ENCODE assay signal across 22 cellular contexts in the genomic region with DNA sequence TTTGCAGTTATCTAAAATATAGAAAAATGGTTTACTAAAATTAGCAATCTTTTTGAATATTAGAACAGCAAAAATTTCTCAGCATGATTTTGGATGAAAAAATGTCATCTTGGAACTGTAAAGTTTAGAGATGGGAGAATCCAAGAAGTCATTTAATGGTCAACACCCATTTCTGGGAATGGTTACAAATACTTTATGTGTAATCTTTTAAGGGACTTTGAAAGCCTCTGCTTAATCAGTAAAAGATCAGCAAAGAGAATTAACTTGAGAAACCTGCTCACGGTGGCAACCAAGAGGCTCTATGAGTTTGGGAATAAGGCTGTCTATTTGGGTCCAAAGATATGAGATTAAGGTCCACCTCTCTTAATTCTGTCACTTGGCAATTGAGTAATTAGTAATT. TPM values are rescaled to one million over a fixed set of nuclear protein-coding genes. Genes with fewer than 3 reads are reported as not detected.
DNase-seq lines count a peak whose midpoint lies in the region; ATAC-seq, FAIRE-seq and TF ChIP-seq lines count a peak whose summit lies in the region.
"Had no signal": no experiment of that assay in that cellular context is flagged by ENCODE, and none has a peak within 500 bp of the region (broad histone marks: within the 10 kb centered on the region; RNA-seq: fewer than 3 reads in every experiment).

No MANE protein-coding gene starts in this region.

- POLR2A ChIA-PET in HepG2 (lab: Yijun Ruan, JAX): no interaction called here

- no TSS peak for BruUV-seq in HepG2 (replicated peaks; lab: Mats Ljungman, UMichigan)

- no peak overlapping the region for H2AFZ ChIP-seq in HepG2 (ENCODE audit: low read length)

- no peak overlapping the region for H3K4me2 ChIP-seq in HepG2 (ENCODE audit: low read depth, low read length)
- H3K4me2 ChIP-seq: A549, BLaER1 had no signal

- H3K9me3 ChIP-seq in liver (ENCODE audit: control insufficient read depth in 4 of 4, low read length in 3 of 4) (no peaks in the 10 kb centered on the region), HepG2 (ENCODE audit: low read length) (no peaks in the 10 kb centered on the region)
- H3K9me3 ChIP-seq: A549, BLaER1 had no signal

- TF ChIP-seq EP300 in HepG2 (IDR thresholded peaks at IDR 0.05; ENCODE audit: low read depth in 2 of 2, low read length in 2 of 2): no peak
- no peak for TF ChIP-seq EP300 in HepG2 (CRISPR knock-in tag; IDR thresholded peaks at IDR 0.05; ENCODE audit: borderline replicate concordance)

- no peaks in the 10 kb centered on the region for H3K79me2 ChIP-seq in HepG2 (ENCODE audit: insufficient read depth, low read length)

- no peaks in the 10 kb centered on the region for H4K20me1 ChIP-seq in HepG2 (ENCODE audit: insufficient read depth, low read length)
- H4K20me1 ChIP-seq: BLaER1 had no signal

- TF ChIP-seq POLR2A in HepG2 (IDR thresholded peaks at IDR 0.05; ENCODE audit: insufficient read depth in 1 of 2, low read depth in 2 of 2, low read length in 2 of 2): no peak

- H3K9ac ChIP-seq in liver (ENCODE audit: low read depth in 1 of 2, low read length in 2 of 2): no peak overlapping the region
- no peak overlapping the region for H3K9ac ChIP-seq in HepG2 (ENCODE audit: insufficient read depth, low read depth, low read length)
- H3K9ac ChIP-seq: BLaER1 had no signal

- WGBS in liver: 36% methylated on average over 1 of the region's 1 CpG
- WGBS in HepG2 (ENCODE audit: low lambda C conversion rate): 33% methylated on average over 1 of the region's 1 CpG

- H3K4me1 ChIP-seq in liver (ENCODE audit: control insufficient read depth in 4 of 4, insufficient read depth in 4 of 4, low read length in 3 of 4) (peaks cover 14 to 41% (median 24%) of the 10 kb centered on the region in 4 donors), HepG2 (ENCODE audit: insufficient read depth, low read length) (peaks cover 32% of the 10 kb centered on the region)
- H3K4me1 ChIP-seq: BLaER1 had no signal

- H3K27ac ChIP-seq in liver (ENCODE audit: low read depth in 1 of 2, low read length in 2 of 2): peak overlapping the region in 1 of 2 donors; percentile 19
- H3K27ac ChIP-seq in HepG2 (ENCODE audit: extremely low read length, insufficient read depth, low read length): no peak overlapping the region
- H3K27ac ChIP-seq: 22Rv1, A549, BLaER1 had no signal

- intact Hi-C loops in HepG2 (cut with micrococcal nuclease; ENCODE audit: unreplicated experiment): no loop called here

- ATAC-seq in HepG2: no peak
- ATAC-seq in GM18907 (IDR thresholded peaks at IDR 0.05; ENCODE audit: unreplicated experiment): no peak
- no peak for ATAC-seq in GM21825 (IDR thresholded peaks at IDR 0.05; ENCODE audit: unreplicated experiment)
- ATAC-seq: A549 had no signal

- peaks cover 0 to 1% (median 0%) of the 10 kb centered on the region in 4 donors for H3K36me3 ChIP-seq in liver (ENCODE audit: control insufficient read depth in 4 of 4, insufficient read depth in 3 of 4, low read depth in 1 of 4, low read length in 3 of 4)
- peaks cover 3 to 10% of the 10 kb centered on the region in 2 experiments; a peak in 3 of 5 replicates for H3K36me3 ChIP-seq in HepG2 (replicated peaks in 1 of 2; ENCODE audit: control insufficient read depth in 1 of 2, insufficient read depth in 2 of 2, low read length in 2 of 2)

- TF ChIP-seq RAD21 in liver (IDR thresholded peaks at IDR 0.05): no peak
- no peak for TF ChIP-seq RAD21 in HepG2 (CRISPR knock-in tag; IDR thresholded peaks at IDR 0.05)

- DNase-seq in HepG2 (ENCODE audit: low spot score): no peak
- peak; percentile 16 for DNase-seq in kidney tubule cell (ENCODE audit: low spot score)
- peak; percentile 76 for DNase-seq in renal cortical epithelial cell (ENCODE audit: low read depth)
- no peak for DNase-seq in urothelium cell line (ENCODE audit: low spot score)
- DNase-seq: CD4-positive, alpha-beta memory T cell; DMS153; DMS79; GDM1; H9 had no signal

- TF ChIP-seq CTCF in liver (IDR thresholded peaks at IDR 0.05; ENCODE audit: low read depth, low read length, missing input control) (no peak), HepG2 (CRISPR knock-in tag; IDR thresholded peaks at IDR 0.05) (no peak)

- CTCF ChIA-PET in HepG2 (lab: Yijun Ruan, JAX; ENCODE audit: low intra/inter-chr PET ratio, low total read pairs): no interaction called here

- no peak for FAIRE-seq in HepG2 (lab: Jason Lieb, UNC)
- FAIRE-seq in urothelium cell line (lab: Jason Lieb, UNC): no peak
- FAIRE-seq: A549, GM12892, GM18507, H1 had no signal

- H3K4me3 ChIP-seq in liver (ENCODE audit: low read depth in 1 of 3, low read length in 3 of 3) (no peak overlapping the region), HepG2 (replicated peaks in 1 of 3; ENCODE audit: insufficient read depth in 1 of 3, low read depth in 2 of 3, low read length in 3 of 3) (no peak overlapping the region)
- H3K4me3 ChIP-seq: A549, BLaER1 had no signal

- in situ Hi-C loops in HepG2 (cut with HindIII; ENCODE audit: extremely low pct_ligation_motif_present, low pct_unique_long_range_greater_than_20kb): no loop called here

- H3K27me3 ChIP-seq in liver (ENCODE audit: control insufficient read depth in 4 of 4, insufficient read depth in 4 of 4, low read length in 3 of 4) (no peaks in the 10 kb centered on the region), HepG2 (ENCODE audit: control insufficient read depth in 1 of 2, insufficient read depth in 2 of 2, low read length in 2 of 2) (no peaks in the 10 kb centered on the region)
- H3K27me3 ChIP-seq: BLaER1 had no signal

RNA-seq across cellular contexts. Expression of a gene that starts 13.0 kb away (rescaled TPM):
- total RNA-seq in liver: 1 to 10 TPM; 3.1 to 6.2 TPM
- 1 to 10 TPM in 1 of 2 donors, under 1 TPM in 1; 0.81 to 1.8 TPM for polyA plus RNA-seq in liver
- total RNA-seq in HepG2 (2016; rRNA removed; fragmentation: Illumina TruSeq; extraction: Trizol): 1.8 and 3.3 TPM in 2 replicates
- total RNA-seq in HepG2 (2016; cell fraction: cytosol; rRNA removed; fragmentation: Illumina TruSeq; extraction: Trizol; ENCODE audit: low read depth): 0.61 and 0.79 TPM in 2 replicates
- 1.5 and 3.2 TPM in 2 replicates for total RNA-seq in HepG2 (2016; cell fraction: insoluble cytoplasmic fraction; rRNA removed; fragmentation: Illumina TruSeq; extraction: Trizol)
- 1.5 and 1.9 TPM in 2 replicates for total RNA-seq in HepG2 (2016; cell fraction: membrane; rRNA removed; fragmentation: Illumina TruSeq; extraction: Trizol)
- 8.0 and 8.4 TPM in 2 replicates for total RNA-seq in HepG2 (2016; cell fraction: nucleus; rRNA removed; fragmentation: Illumina TruSeq; extraction: Trizol)
- 9.1 and 10.8 TPM in 2 replicates for polyA plus RNA-seq in HepG2 (2011; rRNA removed)
- 1.9 and 3.1 TPM in 2 replicates for polyA plus RNA-seq in HepG2 (2011; cell fraction: cytosol; rRNA removed)
- 21.6 and 21.8 TPM in 2 replicates for polyA plus RNA-seq in HepG2 (2011; cell fraction: nucleus; rRNA removed)
- polyA plus RNA-seq in HepG2 (2012): 4.9 and 5.2 TPM in 2 replicates
- 0.72 and 0.79 TPM in 2 replicates for polyA plus RNA-seq in HepG2 (2016; cell fraction: cytosol; fragmentation: Illumina TruSeq; extraction: Trizol; ENCODE audit: low read depth)
- 2.0 and 3.0 TPM in 2 replicates for polyA plus RNA-seq in HepG2 (2016; cell fraction: insoluble cytoplasmic fraction; fragmentation: Illumina TruSeq; extraction: Trizol; ENCODE audit: low read depth)
- polyA plus RNA-seq in HepG2 (2016; cell fraction: membrane; fragmentation: Illumina TruSeq; extraction: Trizol; ENCODE audit: low read depth): 1.2 and 1.8 TPM in 2 replicates
- polyA plus RNA-seq in HepG2 (2016; cell fraction: nucleus; fragmentation: Illumina TruSeq; extraction: Trizol; ENCODE audit: insufficient read depth, low read depth): 23.2 and 24.2 TPM in 2 replicates
- polyA minus RNA-seq in HepG2 (2011; rRNA and poly(A)+ RNA removed; ENCODE audit: low replicate concordance): 2.5 and 3.3 TPM in 2 replicates
- polyA minus RNA-seq in HepG2 (2011; cell fraction: cytosol; rRNA and poly(A)+ RNA removed): 0.59 TPM in 1 of 2 replicates, not detected in the other
- polyA minus RNA-seq in HepG2 (2011; cell fraction: nucleus; rRNA and poly(A)+ RNA removed): 29.5 and 30.0 TPM in 2 replicates
- 3.1 TPM in 1 of 2 replicates, not detected in the other for total RNA-seq in renal cortical epithelial cell
- polyA plus RNA-seq: CD14-positive monocyte had no signal

RNA-seq across cellular contexts. Expression of a gene that starts 22.2 kb away (rescaled TPM):
- 10 to 100 TPM; 15.6 to 48.5 TPM for total RNA-seq in liver
- polyA plus RNA-seq in liver: 10 to 100 TPM; 27.5 to 35.8 TPM
- 19.7 and 27.7 TPM in 2 replicates for total RNA-seq in HepG2 (2016; rRNA removed; fragmentation: Illumina TruSeq; extraction: Trizol)
- 1.8 and 2.6 TPM in 2 replicates for total RNA-seq in HepG2 (2016; cell fraction: cytosol; rRNA removed; fragmentation: Illumina TruSeq; extraction: Trizol; ENCODE audit: low read depth)
- total RNA-seq in HepG2 (2016; cell fraction: insoluble cytoplasmic fraction; rRNA removed; fragmentation: Illumina TruSeq; extraction: Trizol): 20.6 and 25.9 TPM in 2 replicates
- 4.3 and 5.1 TPM in 2 replicates for total RNA-seq in HepG2 (2016; cell fraction: membrane; rRNA removed; fragmentation: Illumina TruSeq; extraction: Trizol)
- total RNA-seq in HepG2 (2016; cell fraction: nucleus; rRNA removed; fragmentation: Illumina TruSeq; extraction: Trizol): 11.1 and 14.0 TPM in 2 replicates
- polyA plus RNA-seq in HepG2 (2011; rRNA removed): 8.9 and 12.8 TPM in 2 replicates
- 10.2 and 15.5 TPM in 2 replicates for polyA plus RNA-seq in HepG2 (2011; cell fraction: cytosol; rRNA removed)
- polyA plus RNA-seq in HepG2 (2011; cell fraction: nucleus; rRNA removed): 8.4 and 8.6 TPM in 2 replicates
- polyA plus RNA-seq in HepG2 (2012): 18.2 and 29.1 TPM in 2 replicates
- 1.9 and 2.0 TPM in 2 replicates for polyA plus RNA-seq in HepG2 (2016; cell fraction: cytosol; fragmentation: Illumina TruSeq; extraction: Trizol; ENCODE audit: low read depth)
- polyA plus RNA-seq in HepG2 (2016; cell fraction: insoluble cytoplasmic fraction; fragmentation: Illumina TruSeq; extraction: Trizol; ENCODE audit: low read depth): 26.5 and 27.8 TPM in 2 replicates
- polyA plus RNA-seq in HepG2 (2016; cell fraction: membrane; fragmentation: Illumina TruSeq; extraction: Trizol; ENCODE audit: low read depth): 3.6 and 3.9 TPM in 2 replicates
- 12.7 and 13.2 TPM in 2 replicates for polyA plus RNA-seq in HepG2 (2016; cell fraction: nucleus; fragmentation: Illumina TruSeq; extraction: Trizol; ENCODE audit: insufficient read depth, low read depth)
- 5.4 and 8.6 TPM in 2 replicates for polyA minus RNA-seq in HepG2 (2011; rRNA and poly(A)+ RNA removed; ENCODE audit: low replicate concordance)
- 10.2 and 11.8 TPM in 2 replicates for polyA minus RNA-seq in HepG2 (2011; cell fraction: cytosol; rRNA and poly(A)+ RNA removed)
- 12.7 and 13.4 TPM in 2 replicates for polyA minus RNA-seq in HepG2 (2011; cell fraction: nucleus; rRNA and poly(A)+ RNA removed)
- 15.1 and 33.6 TPM in 2 replicates for total RNA-seq in renal cortical epithelial cell

RNA-seq across cellular contexts. Expression of a gene that starts 45.6 kb away (rescaled TPM):
- total RNA-seq in liver (1 to 10 TPM in 1 of 2 donors, not detected in 1; 1.3 TPM), HepG2 (2016; rRNA removed; fragmentation: Illumina TruSeq; extraction: Trizol) (0.22 TPM in 1 of 2 replicates, not detected in the other), renal cortical epithelial cell (not detected in 2 replicates)
- polyA plus RNA-seq in liver (under 1 TPM in 1 of 2 donors, not detected in 1; 0.01 TPM), HepG2 (2011; rRNA removed) (0.13 and 0.24 TPM in 2 replicates)
- not detected in 2 replicates for total RNA-seq in HepG2 (2016; cell fraction: cytosol; rRNA removed; fragmentation: Illumina TruSeq; extraction: Trizol; ENCODE audit: low read depth)
- 0.17 TPM in 1 of 2 replicates, not detected in the other for total RNA-seq in HepG2 (2016; cell fraction: insoluble cytoplasmic fraction; rRNA removed; fragmentation: Illumina TruSeq; extraction: Trizol)
- total RNA-seq in HepG2 (2016; cell fraction: membrane; rRNA removed; fragmentation: Illumina TruSeq; extraction: Trizol): not detected in 2 replicates
- total RNA-seq in HepG2 (2016; cell fraction: nucleus; rRNA removed; fragmentation: Illumina TruSeq; extraction: Trizol): 0.34 TPM in 1 of 2 replicates, not detected in the other
- 0.13 TPM in 1 of 2 replicates, not detected in the other for polyA plus RNA-seq in HepG2 (2011; cell fraction: cytosol; rRNA removed)
- polyA plus RNA-seq in HepG2 (2011; cell fraction: nucleus; rRNA removed): 0.79 and 0.92 TPM in 2 replicates
- 0.13 and 0.15 TPM in 2 replicates for polyA plus RNA-seq in HepG2 (2012)
- not detected in 2 replicates for polyA plus RNA-seq in HepG2 (2016; cell fraction: cytosol; fragmentation: Illumina TruSeq; extraction: Trizol; ENCODE audit: low read depth)
- not detected in 2 replicates for polyA plus RNA-seq in HepG2 (2016; cell fraction: insoluble cytoplasmic fraction; fragmentation: Illumina TruSeq; extraction: Trizol; ENCODE audit: low read depth)
- polyA plus RNA-seq in HepG2 (2016; cell fraction: membrane; fragmentation: Illumina TruSeq; extraction: Trizol; ENCODE audit: low read depth): not detected in 2 replicates
- polyA plus RNA-seq in HepG2 (2016; cell fraction: nucleus; fragmentation: Illumina TruSeq; extraction: Trizol; ENCODE audit: insufficient read depth, low read depth): not detected in 2 replicates
- 0.66 and 0.80 TPM in 2 replicates for polyA minus RNA-seq in HepG2 (2011; rRNA and poly(A)+ RNA removed; ENCODE audit: low replicate concordance)
- not detected in 2 replicates for polyA minus RNA-seq in HepG2 (2011; cell fraction: cytosol; rRNA and poly(A)+ RNA removed)
- polyA minus RNA-seq in HepG2 (2011; cell fraction: nucleus; rRNA and poly(A)+ RNA removed): 2.9 and 4.2 TPM in 2 replicates
- total RNA-seq: CD4-positive, alpha-beta memory T cell; Daoy; H1; H9; HT-29 had no signal
- polyA plus RNA-seq: A549; AG04450; CD14-positive monocyte; CD4-positive, alpha-beta memory T cell had no signal

Comparison
In these comparisons a context has a peak if more than half of its experiments do, and no peak if none do; other contexts are left out.
1. DNase-seq: peak in kidney tubule cell (single experiment) and renal cortical epithelial cell (single experiment); none in HepG2 (single experiment) and urothelium cell line (single experiment).